ENCODE assay signal across 19 cellular contexts in the genomic region with DNA sequence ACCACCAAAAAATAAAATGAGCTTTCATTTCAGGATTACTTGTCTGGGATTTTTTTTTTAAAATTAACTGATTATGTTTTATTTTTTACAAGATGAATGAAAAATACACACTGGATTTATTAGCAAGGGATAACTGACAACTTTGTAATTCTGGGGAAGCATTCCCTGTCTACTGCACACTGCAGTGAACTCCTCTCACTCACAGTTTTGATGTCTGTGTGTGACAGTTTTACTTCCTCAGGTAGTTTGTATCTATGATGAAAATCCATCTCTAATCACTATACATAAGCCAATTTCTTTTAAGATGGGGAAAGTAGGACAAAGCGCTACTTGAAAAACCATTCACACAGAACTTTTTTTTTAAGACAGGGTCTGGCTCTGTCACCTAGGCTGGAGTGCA.
"Had no signal": no experiment of that assay in that cellular context is flagged by ENCODE, and none has a peak within 500 bp of the region (broad histone marks: within the 10 kb centered on the region; RNA-seq: fewer than 3 reads in every experiment).

No MANE protein-coding gene starts in this region.

- H3K36me3 ChIP-seq: colonic mucosa, transverse colon had no signal

- ATAC-seq: psoas muscle, sciatic nerve had no signal

- H3K79me2 ChIP-seq: parathyroid adenoma had no signal

- DNase-seq: caudate nucleus; colonic mucosa; dermis blood vessel endothelial cell; endodermal cell; foreskin melanocyte; head of caudate nucleus; mammary epithelial cell; midbrain; nephron progenitor cell; psoas muscle; spleen; stimulated activated CD4-positive, alpha-beta T cell treated with anti-CD3 and anti-CD28 coated beads, Interleukin-15, amount 100 ng/mL, for 24 hours; stimulated activated CD4-positive, alpha-beta T cell treated with anti-CD3 and anti-CD28 coated beads, Interleukin-1b, Interleukin-23, amount 100 ng/mL, for 48 hours; stimulated activated CD4-positive, alpha-beta T cell treated with anti-CD3 and anti-CD28 coated beads, Interleukin-4, amount 100 ng/mL, for 4 hours; stimulated activated naive CD4-positive, alpha-beta T cell treated with Interleukin-2 at 50 U/mL for 16 hours; transverse colon had no signal

- H3K4me2 ChIP-seq: hepatocyte had no signal

- H3K4me3 Mint-ChIP-seq: endodermal cell, nephron progenitor cell had no signal

- H3K27ac Mint-ChIP-seq: endodermal cell, nephron progenitor cell had no signal

- H3K27me3 ChIP-seq: colonic mucosa, hepatocyte, spleen, transverse colon had no signal

- H3K9ac ChIP-seq: parathyroid adenoma had no signal

- H3K4me3 ChIP-seq: colonic mucosa, hepatocyte, psoas muscle, spleen, transverse colon had no signal

- H3K27ac ChIP-seq: colonic mucosa, hepatocyte, parathyroid adenoma, psoas muscle, transverse colon had no signal

- H2AFZ ChIP-seq: hepatocyte, parathyroid adenoma had no signal

- H3K4me1 ChIP-seq: colonic mucosa, parathyroid adenoma had no signal

- H3K4me1 Mint-ChIP-seq: nephron progenitor cell had no signal

- H3K9me3 Mint-ChIP-seq: endodermal cell, nephron progenitor cell had no signal

- H3K9me3 ChIP-seq: colonic mucosa, psoas muscle, spleen, transverse colon had no signal
